24 cellular contexts compared by ENCODE assay signal in the genomic region with DNA sequence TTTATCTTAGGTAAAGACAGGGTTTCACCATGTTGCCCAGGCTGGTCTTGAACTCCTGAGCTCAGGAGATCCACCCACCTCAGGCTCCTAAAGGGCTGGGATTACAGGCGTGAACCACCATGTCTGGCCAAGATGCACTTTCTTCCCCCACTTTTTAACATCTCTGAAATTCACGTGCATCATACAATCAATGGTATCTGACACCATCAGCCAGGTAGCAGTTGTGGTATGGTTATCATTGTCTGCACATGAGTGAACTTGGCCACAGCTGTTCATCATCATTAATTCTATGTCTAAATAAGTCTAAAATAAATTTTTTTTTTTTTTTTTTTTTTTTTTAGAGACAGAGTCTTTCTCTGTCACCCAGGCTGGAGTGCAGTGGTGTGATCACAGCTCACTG. TPM values are rescaled to one million over a fixed set of nuclear protein-coding genes. Genes with fewer than 3 reads are reported as not detected.
"Had no signal": no experiment of that assay in that cellular context is flagged by ENCODE, and none has a peak within 500 bp of the region (broad histone marks: within the 10 kb centered on the region; RNA-seq: fewer than 3 reads in every experiment).

No MANE protein-coding gene starts in this region.

- H3K27ac Mint-ChIP-seq: dendritic cell treated with granulocyte-macrophage colony-stimulating factor and Interleukin-4, amounts not matched to agents 40 ng/mL and 50 ng/mL, for 4 days; mesothelial cell of epicardium; naive thymus-derived CD4-positive, alpha-beta T cell had no signal

- H3K4me3 Mint-ChIP-seq: dendritic cell treated with granulocyte-macrophage colony-stimulating factor and Interleukin-4, amounts not matched to agents 40 ng/mL and 50 ng/mL, for 4 days; mesothelial cell of epicardium; naive thymus-derived CD4-positive, alpha-beta T cell had no signal

- H3K27me3 Mint-ChIP-seq: dendritic cell treated with granulocyte-macrophage colony-stimulating factor and Interleukin-4, amounts not matched to agents 40 ng/mL and 50 ng/mL, for 4 days had no signal

- ATAC-seq: gastrocnemius medialis; heart right ventricle; left cardiac atrium; left lung; left ventricle myocardium superior; lower lobe of right lung; mucosa of descending colon; naive thymus-derived CD4-positive, alpha-beta T cell had no signal

- DNase-seq: colonic mucosa; cortex of kidney; effector CD4-positive, alpha-beta T cell; effector memory CD4-positive, alpha-beta T cell; foreskin melanocyte; gastrocnemius medialis; glutamatergic neuron; head of caudate nucleus; heart right ventricle; hippocampal formation; left cardiac atrium; left lung; left ventricle myocardium superior; lower lobe of right lung; mesenchymal stem cell; mucosa of descending colon; naive thymus-derived CD4-positive, alpha-beta T cell had no signal

- FAIRE-seq: endothelial cell of umbilical vein, islet of Langerhans, keratinocyte had no signal

RNA-seq across cellular contexts. Expression of gene MYLK3, which starts 34.2 kb away (rescaled TPM):
- total RNA-seq: endothelial cell of umbilical vein, epithelial cell of proximal tubule, kidney epithelial cell had no signal
- polyA plus RNA-seq: endothelial cell of umbilical vein; naive thymus-derived CD4-positive, alpha-beta T cell had no signal
